In the genomic region with DNA sequence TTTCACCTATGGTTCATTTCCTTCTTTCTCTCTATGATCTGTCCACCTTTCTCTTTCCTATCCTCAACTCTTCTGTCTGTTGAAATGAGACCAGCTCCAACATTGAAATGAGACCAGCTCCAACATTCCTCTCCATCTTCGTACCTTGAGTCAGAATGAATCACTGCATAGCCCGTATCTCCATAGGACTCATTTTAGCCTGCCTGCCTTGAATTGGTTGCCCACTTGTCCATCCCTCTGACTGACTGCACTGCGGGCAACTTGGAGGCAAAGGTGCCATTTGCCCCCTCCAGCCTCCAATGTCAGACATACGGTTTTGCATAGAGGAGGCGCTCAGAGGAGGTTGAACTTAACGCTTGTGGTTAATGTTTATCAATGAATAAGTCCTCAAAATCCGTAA, we compare ENCODE assay signal across 27 cellular contexts.
A peak's percentile ranks its signal among the peaks of the same experiment; 100 is the strongest.
DNase-seq lines count a peak whose midpoint lies in the region; ATAC-seq, FAIRE-seq and TF ChIP-seq lines count a peak whose summit lies in the region.
"Had no signal": no experiment of that assay in that cellular context is flagged by ENCODE, and none has a peak within 500 bp of the region (broad histone marks: within the 10 kb centered on the region; RNA-seq: fewer than 3 reads in every experiment).

No MANE protein-coding gene starts in this region.

- intact Hi-C loops in colonic mucosa (cut with DNase I): no loop called here

- no peaks in the 10 kb centered on the region for H3K9me2 ChIP-seq in SK-N-SH

- TF ChIP-seq RAD21 in SK-N-SH (IDR thresholded peaks at IDR 0.05; ENCODE audit: low read length): no peak

- CTCF ChIA-PET in SK-N-SH (lab: Yijun Ruan, JAX): interaction anchor here (1.4 kb wide), 1 partner anchor 11 kb away, joined by 3 read pairs; no protein-coding TSS in a partner anchor

- peak overlapping the region in 1 of 2 experiments; percentile 22; a peak in 1 of 4 replicates for H3K4me3 ChIP-seq in SK-N-SH (ENCODE audit: low read depth in 2 of 2, low read length in 1 of 2)
- H3K4me3 ChIP-seq in RWPE2 (ENCODE audit: severe bottlenecking): no peak overlapping the region
- peak overlapping the region; percentile 15 for H3K4me3 ChIP-seq in epithelial cell of proximal tubule (ENCODE audit: low read depth, low read length)
- H3K4me3 ChIP-seq in colonic mucosa: no peak overlapping the region
- H3K4me3 ChIP-seq: ovary, suprapubic skin, upper lobe of right lung had no signal

- TF ChIP-seq CTCF in SK-N-SH (IDR thresholded peaks at IDR 0.05) (no peak), RWPE2 (IDR thresholded peaks at IDR 0.05; ENCODE audit: poor library complexity, severe bottlenecking) (no peak), epithelial cell of proximal tubule (conservative IDR thresholded peaks at IDR 0.05; ENCODE audit: low read depth, low read length) (no peak), colonic mucosa (IDR thresholded peaks at IDR 0.05) (no peak)

- DNase-seq in SK-N-SH: no peak
- DNase-seq in RWPE2 (ENCODE audit: low spot score): no peak
- no peak for DNase-seq in epithelial cell of proximal tubule (ENCODE audit: low read depth)
- peak; percentile 5 for DNase-seq in urothelium cell line (ENCODE audit: low spot score)
- no peak for DNase-seq in colonic mucosa
- no peak for DNase-seq in activated T-cell treated with anti-CD3 and anti-CD28 coated beads, Interleukin-2, amount 50 U/mL, for 1 hour
- DNase-seq: activated CD4-positive, alpha-beta memory T cell treated with anti-CD3 and anti-CD28 coated beads, Interleukin-2, amount 10 ng/mL, durations not matched to agents 7 days and 5 days; activated CD4-positive, CD25-positive, alpha-beta regulatory T cell treated with anti-CD3 and anti-CD28 coated beads, Interleukin-2, amount 50 U/mL, for 72 hours; activated CD8-positive, alpha-beta memory T cell treated with anti-CD3 and anti-CD28 coated beads, Interleukin-2, amount 50 U/mL, for 48 hours; activated naive CD4-positive, alpha-beta T cell treated with anti-CD3 and anti-CD28 coated beads, Interleukin-2, amount 10 ng/mL, durations not matched to agents 7 days and 5 days; Calu3; HFFc6; hypothalamus; NCI-H1417 treated with DMSO at 0.1 percent for 48 hours; NCI-H774; ovary; retina; RPMI8226; small intestine; stimulated activated naive CD4-positive, alpha-beta T cell; upper lobe of right lung had no signal

- no peaks in the 10 kb centered on the region for H3F3A ChIP-seq in SK-N-SH (replicated peaks; ENCODE audit: insufficient read depth)

- H3K79me2 ChIP-seq in SK-N-SH (ENCODE audit: insufficient read depth): no peaks in the 10 kb centered on the region

- no peak overlapping the region for H2AFZ ChIP-seq in SK-N-SH (ENCODE audit: low read depth)

- H3K9ac ChIP-seq in SK-N-SH: no peak overlapping the region
- H3K9ac ChIP-seq in colonic mucosa (ENCODE audit: low read depth in 2 of 2, low read length in 2 of 2): no peak overlapping the region

- H3K4me1 ChIP-seq in SK-N-SH (ENCODE audit: control insufficient read depth in 1 of 2, insufficient read depth in 2 of 2, low read depth in 1 of 2, low read length in 1 of 2) (peaks cover 0 to 5% of the 10 kb centered on the region in 2 experiments; a peak in 1 of 4 replicates), RWPE2 (ENCODE audit: insufficient read depth, poor library complexity, severe bottlenecking) (no peaks in the 10 kb centered on the region), colonic mucosa (no peaks in the 10 kb centered on the region)
- H3K4me1 ChIP-seq: suprapubic skin, upper lobe of right lung had no signal

- POLR2A ChIA-PET in SK-N-SH (lab: Yijun Ruan, JAX): no interaction called here

- H4K20me1 ChIP-seq in SK-N-SH (ENCODE audit: insufficient read depth): no peaks in the 10 kb centered on the region

- H3K27ac ChIP-seq in SK-N-SH (ENCODE audit: low read depth in 2 of 2, low read length in 1 of 2): no peak overlapping the region
- H3K27ac ChIP-seq in RWPE2 (ENCODE audit: poor library complexity, severe bottlenecking): no peak overlapping the region
- no peak overlapping the region for H3K27ac ChIP-seq in colonic mucosa
- H3K27ac ChIP-seq: 22Rv1, ovary, suprapubic skin, upper lobe of right lung had no signal

- no peaks in the 10 kb centered on the region for H3K36me3 ChIP-seq in SK-N-SH (replicated peaks in 1 of 2; ENCODE audit: control insufficient read depth in 1 of 2, insufficient read depth in 2 of 2, low read length in 1 of 2)
- no peaks in the 10 kb centered on the region for H3K36me3 ChIP-seq in RWPE2 (ENCODE audit: low read depth)
- no peaks in the 10 kb centered on the region for H3K36me3 ChIP-seq in colonic mucosa
- H3K36me3 ChIP-seq: ovary, suprapubic skin, upper lobe of right lung had no signal

- no peak for TF ChIP-seq EP300 in SK-N-SH (IDR thresholded peaks at IDR 0.05; ENCODE audit: borderline replicate concordance in 1 of 2, low read depth in 1 of 2, low read length in 1 of 2)

- H3K4me2 ChIP-seq in SK-N-SH: no peak overlapping the region

- no peaks in the 10 kb centered on the region for H3K9me3 ChIP-seq in SK-N-SH
- no peaks in the 10 kb centered on the region for H3K9me3 ChIP-seq in RWPE2 (ENCODE audit: severe bottlenecking)
- no peaks in the 10 kb centered on the region for H3K9me3 ChIP-seq in colonic mucosa
- H3K9me3 ChIP-seq: ovary, suprapubic skin, upper lobe of right lung had no signal

- H3K27me3 ChIP-seq in SK-N-SH (ENCODE audit: insufficient read depth): no peaks in the 10 kb centered on the region
- H3K27me3 ChIP-seq in RWPE2 (ENCODE audit: insufficient read depth, poor library complexity, severe bottlenecking): peaks cover 21% of the 10 kb centered on the region
- H3K27me3 ChIP-seq in colonic mucosa: no peaks in the 10 kb centered on the region
- H3K27me3 ChIP-seq: ovary, suprapubic skin, upper lobe of right lung had no signal

- ATAC-seq in SK-N-SH treated with all-trans-retinoic acid at 6 μM for 48 hours (no peak), RWPE2 (ENCODE audit: low read depth) (peak; percentile 42; the same call in 1 of the 3 replicates), GM21737 (IDR thresholded peaks at IDR 0.05; ENCODE audit: unreplicated experiment) (no peak)
- ATAC-seq: activated T-helper 17 cell treated with anti-CD3 and anti-CD28 coated beads, Interleukin-2, amount 50 U/mL, for 72 hours; natural killer cell treated with Interleukin-12 subunit alpha and Interleukin-12 subunit beta and Interleukin-15 and Interleukin-18, amount 100 ng/mL, for 72 hours; upper lobe of right lung had no signal

- FAIRE-seq in urothelium cell line (lab: Jason Lieb, UNC): no peak
- FAIRE-seq: small intestine had no signal

- WGBS in SK-N-SH (ENCODE audit: low lambda C conversion rate): 28% methylated on average over 7 of the region's 7 CpGs

TF ChIP-seq in SK-N-SH, 30 proteins besides CTCF, POLR2A, EP300 and RAD21:
- no peak for TF ChIP-seq RCOR1 (IDR thresholded peaks at IDR 0.05; ENCODE audit: low read length)
- TF ChIP-seq PBX3 (IDR thresholded peaks at IDR 0.05): peak; percentile 74

TF ChIP-seq in SK-N-SH treated with all-trans-retinoic acid at 6 μM for 48 hours, 23 proteins besides CTCF, POLR2A, EP300 and RAD21 (continues in another document):
- TF ChIP-seq ISL1 (CRISPR knock-in tag; IDR thresholded peaks at IDR 0.05) (no peak), ZFP3 (CRISPR knock-in tag; IDR thresholded peaks at IDR 0.05) (no peak), TSHZ2 (CRISPR knock-in tag; IDR thresholded peaks at IDR 0.05) (no peak), OSR1 (CRISPR knock-in tag; IDR thresholded peaks at IDR 0.05) (no peak), ZC3H10 (CRISPR knock-in tag; IDR thresholded peaks at IDR 0.05) (no peak), PPARA (CRISPR knock-in tag; IDR thresholded peaks at IDR 0.05; ENCODE audit: borderline replicate concordance) (no peak), SNAI2 (CRISPR knock-in tag; IDR thresholded peaks at IDR 0.05) (no peak), RARB (CRISPR knock-in tag; IDR thresholded peaks at IDR 0.05) (no peak), ARNTL (CRISPR knock-in tag; IDR thresholded peaks at IDR 0.05; ENCODE audit: borderline replicate concordance, low read depth) (no peak), CSDC2 (CRISPR knock-in tag; IDR thresholded peaks at IDR 0.05) (no peak), ESRRG (CRISPR knock-in tag; IDR thresholded peaks at IDR 0.05) (no peak), GLIS3 (CRISPR knock-in tag; IDR thresholded peaks at IDR 0.05) (no peak), TCF4 (CRISPR knock-in tag; IDR thresholded peaks at IDR 0.05; ENCODE audit: borderline replicate concordance) (no peak)
- TF ChIP-seq, protein P1, sequence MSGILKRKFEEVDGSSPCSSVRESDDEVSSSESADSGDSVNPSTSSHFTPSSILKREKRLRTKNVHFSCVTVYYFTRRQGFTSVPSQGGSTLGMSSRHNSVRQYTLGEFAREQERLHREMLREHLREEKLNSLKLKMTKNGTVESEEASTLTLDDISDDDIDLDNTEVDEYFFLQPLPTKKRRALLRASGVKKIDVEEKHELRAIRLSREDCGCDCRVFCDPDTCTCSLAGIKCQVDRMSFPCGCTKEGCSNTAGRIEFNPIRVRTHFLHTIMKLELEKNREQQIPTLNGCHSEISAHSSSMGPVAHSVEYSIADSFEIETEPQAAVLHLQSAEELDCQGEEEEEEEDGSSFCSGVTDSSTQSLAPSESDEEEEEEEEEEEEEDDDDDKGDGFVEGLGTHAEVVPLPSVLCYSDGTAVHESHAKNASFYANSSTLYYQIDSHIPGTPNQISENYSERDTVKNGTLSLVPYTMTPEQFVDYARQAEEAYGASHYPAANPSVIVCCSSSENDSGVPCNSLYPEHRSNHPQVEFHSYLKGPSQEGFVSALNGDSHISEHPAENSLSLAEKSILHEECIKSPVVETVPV (CRISPR knock-in tag; IDR thresholded peaks at IDR 0.05): no peak
